Comparison of ENCODE assay signal across 22 cellular contexts in genomic region chr9:112604790-112605189, GRCh38.
DNase-seq lines count a peak whose midpoint lies in the region; ATAC-seq, FAIRE-seq and TF ChIP-seq lines count a peak whose summit lies in the region.
"Had no signal": no experiment of that assay in that cellular context is flagged by ENCODE, and none has a peak within 500 bp of the region (broad histone marks: within the 10 kb centered on the region; RNA-seq: fewer than 3 reads in every experiment).

No MANE protein-coding gene starts in this region.

- no peaks in the 10 kb centered on the region for H3K27me3 Mint-ChIP-seq in WTC11 (ENCODE audit: low read depth)
- H3K27me3 Mint-ChIP-seq in activated CD8-positive, alpha-beta T cell treated with anti-CD3 and anti-CD28 coated beads, Interleukin-2, amount 10 ng/mL, durations not matched to agents 7 days and 5 days (ENCODE audit: low read depth), result no peaks in the 10 kb centered on the region
- H3K27me3 Mint-ChIP-seq: IgD-negative memory B cell had no signal

- no peaks in the 10 kb centered on the region for H3K9me3 ChIP-seq in Karpas-422 (ENCODE audit: low read length)
- H3K9me3 ChIP-seq: BLaER1 had no signal

- peak overlapping the region; percentile 25; the same call in 1 of the 2 replicates for H3K27ac ChIP-seq in Karpas-422 (ENCODE audit: low read length)
- H3K27ac ChIP-seq: BLaER1 had no signal

- POLR2A ChIA-PET in WTC11 (lab: Charles Lee), result no interaction called here
- POLR2A ChIA-PET in activated CD8-positive, alpha-beta T cell treated with anti-CD3 and anti-CD28 coated beads, Interleukin-2, amount 10 ng/mL, durations not matched to agents 7 days and 5 days (lab: Charles Lee), result no interaction called here

- no peaks in the 10 kb centered on the region for H3K9me3 Mint-ChIP-seq in WTC11
- no peaks in the 10 kb centered on the region for H3K9me3 Mint-ChIP-seq in activated CD8-positive, alpha-beta T cell treated with anti-CD3 and anti-CD28 coated beads, Interleukin-2, amount 10 ng/mL, durations not matched to agents 7 days and 5 days (ENCODE audit: insufficient read depth)
- H3K9me3 Mint-ChIP-seq: HFFc6, IgD-negative memory B cell had no signal

- peaks cover 46% of the 10 kb centered on the region for H3K4me1 ChIP-seq in Karpas-422 (ENCODE audit: low read length)
- H3K4me1 ChIP-seq: BLaER1 had no signal

- no peak overlapping the region for H3K9ac ChIP-seq in Karpas-422 (ENCODE audit: low read length)
- H3K9ac ChIP-seq: BLaER1 had no signal

- no peaks in the 10 kb centered on the region for H4K20me1 ChIP-seq in Karpas-422 (ENCODE audit: insufficient read depth, low read depth, low read length)

- no peak overlapping the region for H3K27ac Mint-ChIP-seq in WTC11
- no peak overlapping the region for H3K27ac Mint-ChIP-seq in activated CD8-positive, alpha-beta T cell treated with anti-CD3 and anti-CD28 coated beads, Interleukin-2, amount 10 ng/mL, durations not matched to agents 7 days and 5 days
- H3K27ac Mint-ChIP-seq: CD14-positive monocyte; CD4-positive, alpha-beta memory T cell; HFFc6 had no signal

- no peaks in the 10 kb centered on the region for H3K27me3 ChIP-seq in Karpas-422 (ENCODE audit: low read length)
- H3K27me3 ChIP-seq: BLaER1 had no signal

- H2AFZ ChIP-seq in Karpas-422 (ENCODE audit: low read length), result no peak overlapping the region

- ATAC-seq in WTC11, result no peak
- ATAC-seq in activated CD8-positive, alpha-beta T cell treated with anti-CD3 and anti-CD28 coated beads, Interleukin-2, amount 10 ng/mL, durations not matched to agents 7 days and 5 days, result no peak
- no peak for ATAC-seq in GM21576 (IDR thresholded peaks at IDR 0.05; ENCODE audit: unreplicated experiment)
- ATAC-seq: HCT116, HepG2 had no signal

- no peak overlapping the region for H3K4me2 ChIP-seq in Karpas-422 (ENCODE audit: low read depth, low read length, poor library complexity, severe bottlenecking)
- H3K4me2 ChIP-seq: BLaER1 had no signal

- H3K36me3 Mint-ChIP-seq in WTC11, result no peaks in the 10 kb centered on the region
- no peaks in the 10 kb centered on the region for H3K36me3 Mint-ChIP-seq in activated CD8-positive, alpha-beta T cell treated with anti-CD3 and anti-CD28 coated beads, Interleukin-2, amount 10 ng/mL, durations not matched to agents 7 days and 5 days (ENCODE audit: low read depth)
- H3K36me3 Mint-ChIP-seq: CD4-positive, alpha-beta memory T cell had no signal

- H3K79me2 ChIP-seq in Karpas-422 (ENCODE audit: low read length), result peaks cover 94% of the 10 kb centered on the region

- H3K36me3 ChIP-seq in Karpas-422 (ENCODE audit: insufficient read depth, low read length), result no peaks in the 10 kb centered on the region

- no peak overlapping the region for H3K4me3 ChIP-seq in Karpas-422 (ENCODE audit: low read length)
- H3K4me3 ChIP-seq: BLaER1 had no signal

- H3K4me1 Mint-ChIP-seq in WTC11, result peaks cover 14% of the 10 kb centered on the region
- H3K4me1 Mint-ChIP-seq in activated CD8-positive, alpha-beta T cell treated with anti-CD3 and anti-CD28 coated beads, Interleukin-2, amount 10 ng/mL, durations not matched to agents 7 days and 5 days (ENCODE audit: low read depth), result no peaks in the 10 kb centered on the region
- H3K4me1 Mint-ChIP-seq: CD14-positive monocyte; CD4-positive, alpha-beta memory T cell; IgD-negative memory B cell had no signal

- TF ChIP-seq CTCF in WTC11 (IDR thresholded peaks at IDR 0.05), result no peak

- no peak for DNase-seq in Karpas-422
- DNase-seq in WTC11 (ENCODE audit: low spot score), result no peak
- no peak for DNase-seq in frontal cortex (ENCODE audit: low spot score in 2 of 2)
- DNase-seq in activated CD8-positive, alpha-beta T cell treated with anti-CD3 and anti-CD28 coated beads, Interleukin-2, amount 10 ng/mL, durations not matched to agents 7 days and 5 days, result no peak
- no peak for DNase-seq in HPDE6-E6E7 (ENCODE audit: extremely low spot score)
- DNase-seq in activated CD4-positive, alpha-beta T cell treated with anti-CD3 and anti-CD28 coated beads, Interleukin-2, amount 50 U/mL, for 1 hour, result no peak
- DNase-seq: ACHN; CD4-positive, alpha-beta memory T cell; DMS 273 treated with DMSO at 0.1 percent for 48 hours; DMS53; DND-41; EL; GOT3; H7; HFFc6; KBM-7 had no signal

- peak; percentile 78 for FAIRE-seq in frontal cortex (lab: Jason Lieb, UNC)
- FAIRE-seq: HepG2 had no signal

- no peak overlapping the region for H3K4me3 Mint-ChIP-seq in WTC11
- no peak overlapping the region for H3K4me3 Mint-ChIP-seq in activated CD8-positive, alpha-beta T cell treated with anti-CD3 and anti-CD28 coated beads, Interleukin-2, amount 10 ng/mL, durations not matched to agents 7 days and 5 days
- H3K4me3 Mint-ChIP-seq: CD14-positive monocyte; CD4-positive, alpha-beta memory T cell; HFFc6; IgD-negative memory B cell had no signal

- no peaks in the 10 kb centered on the region for H3K9me2 ChIP-seq in Karpas-422 (replicated peaks; ENCODE audit: insufficient read depth, low read length)

- CTCF ChIA-PET in WTC11 (lab: Charles Lee), result no interaction called here
- CTCF ChIA-PET in activated CD8-positive, alpha-beta T cell treated with anti-CD3 and anti-CD28 coated beads, Interleukin-2, amount 10 ng/mL, durations not matched to agents 7 days and 5 days (lab: Charles Lee), result no interaction called here

TF ChIP-seq in WTC11, 78 proteins besides CTCF, POLR2A, EP300 and RAD21:
- TF ChIP-seq SMAD3 (CRISPR knock-in tag; IDR thresholded peaks at IDR 0.05; ENCODE audit: borderline replicate concordance) (no peak), GTF2I (CRISPR knock-in tag; conservative IDR thresholded peaks at IDR 0.05) (no peak), HMGA2 (CRISPR knock-in tag; IDR thresholded peaks at IDR 0.05) (peak; percentile 90; the same call in 1 of the 2 replicates), ZNF512 (CRISPR knock-in tag; IDR thresholded peaks at IDR 0.05; ENCODE audit: borderline replicate concordance) (no peak), CREB1 (CRISPR knock-in tag; IDR thresholded peaks at IDR 0.05) (no peak), FOXP4 (CRISPR knock-in tag; IDR thresholded peaks at IDR 0.05) (no peak), PREB (CRISPR knock-in tag; IDR thresholded peaks at IDR 0.05; ENCODE audit: borderline replicate concordance) (no peak)
TF ChIP-seq in WTC11: peak in this region for 1.
